14 cellular contexts compared by ENCODE assay signal in genomic region chr7:3461923-3462322, GRCh38.
DNase-seq lines count a peak whose midpoint lies in the region; ATAC-seq and TF ChIP-seq lines count a peak whose summit lies in the region.
"Had no signal": no experiment of that assay in that cellular context is flagged by ENCODE, and none has a peak within 500 bp of the region (broad histone marks: within the 10 kb centered on the region; RNA-seq: fewer than 3 reads in every experiment).

No MANE protein-coding gene starts in this region.

- 98% methylated on average over 7 of the region's 8 CpGs for WGBS in mesenchymal stem cell
- WGBS in heart right ventricle, 2 donors = 84 to 91% methylated on average over 8 of the region's 8 CpGs

- peak overlapping the region; percentile 69 for H3K4me3 Mint-ChIP-seq in T-helper 2 cell treated with Interferon-gamma antibody and Interleukin-4, amounts not matched to agents 5 μg/mL and 100 μg/mL, for 36 hours
- peak overlapping the region; percentile 21 to 92 (median 81) for H3K4me3 Mint-ChIP-seq in naive thymus-derived CD4-positive, alpha-beta T cell

- H3K27me3 ChIP-seq in naive thymus-derived CD4-positive, alpha-beta T cell (ENCODE audit: control insufficient read depth in 2 of 2, insufficient read depth in 2 of 2, low read length in 2 of 2) = no peaks in the 10 kb centered on the region
- no peaks in the 10 kb centered on the region for H3K27me3 ChIP-seq in mesenchymal stem cell (ENCODE audit: control insufficient read depth in 1 of 2, insufficient read depth in 1 of 2, low read length in 2 of 2)
- no peaks in the 10 kb centered on the region for H3K27me3 ChIP-seq in heart right ventricle
- H3K27me3 ChIP-seq: gastrocnemius medialis had no signal

- no peak overlapping the region for H2BK5ac ChIP-seq in mesenchymal stem cell (ENCODE audit: low read depth, low read length, poor library complexity, severe bottlenecking)

- peak; percentile 96 for ATAC-seq in naive thymus-derived CD4-positive, alpha-beta T cell
- ATAC-seq in heart right ventricle = no peak
- ATAC-seq in SK-N-SH treated with all-trans-retinoic acid at 6 μM for 48 hours = no peak
- ATAC-seq in GM19395 (IDR thresholded peaks at IDR 0.05; ENCODE audit: unreplicated experiment) = no peak
- ATAC-seq: gastrocnemius medialis, left ventricle myocardium superior had no signal

- H3K4me2 ChIP-seq in mesenchymal stem cell (ENCODE audit: low read length, poor library complexity, severe bottlenecking) = no peak overlapping the region

- no peak overlapping the region for H2AFZ ChIP-seq in mesenchymal stem cell (ENCODE audit: low read depth, low read length)

- H3K4me1 ChIP-seq in naive thymus-derived CD4-positive, alpha-beta T cell (ENCODE audit: control insufficient read depth in 2 of 2, insufficient read depth in 2 of 2, low read length in 2 of 2) = peaks cover 15 to 45% of the 10 kb centered on the region in 2 donors
- H3K4me1 ChIP-seq in mesenchymal stem cell (ENCODE audit: control insufficient read depth, insufficient read depth, low read depth, low read length) = peaks cover under 1% of the 10 kb centered on the region
- no peaks in the 10 kb centered on the region for H3K4me1 ChIP-seq in heart right ventricle
- H3K4me1 ChIP-seq: gastrocnemius medialis had no signal

- peaks cover 25% of the 10 kb centered on the region for H3K4me1 Mint-ChIP-seq in T-helper 2 cell treated with Interferon-gamma antibody and Interleukin-4, amounts not matched to agents 5 μg/mL and 100 μg/mL, for 36 hours (ENCODE audit: low read depth)
- peaks cover 20 to 90% (median 77%) of the 10 kb centered on the region in 7 donors for H3K4me1 Mint-ChIP-seq in naive thymus-derived CD4-positive, alpha-beta T cell

- H3K27me3 Mint-ChIP-seq in T-helper 2 cell treated with Interferon-gamma antibody and Interleukin-4, amounts not matched to agents 5 μg/mL and 100 μg/mL, for 36 hours (ENCODE audit: low read depth) = no peaks in the 10 kb centered on the region
- H3K27me3 Mint-ChIP-seq in naive thymus-derived CD4-positive, alpha-beta T cell = no peaks in the 10 kb centered on the region

- intact Hi-C loops in naive thymus-derived CD4-positive, alpha-beta T cell (cut with micrococcal nuclease) = loop anchor here (1.0 to 10.0 kb wide), 9 partner anchors 9 to 597 kb away; partner anchors contain the start of genes CARD11 (in 1 of the 2) and SDK1 (in 1 of the 2)
- intact Hi-C loops in heart right ventricle (cut with DNase I) = no loop called here

- CTCF ChIA-PET in naive thymus-derived CD4-positive, alpha-beta T cell (lab: Charles Lee) = interaction anchor here (0.6 kb wide), 1 partner anchor 360 kb away, joined by 4 read pairs; no protein-coding TSS in a partner anchor

- no peak overlapping the region for H2BK120ac ChIP-seq in mesenchymal stem cell (ENCODE audit: low read depth, low read length)

- H3K23ac ChIP-seq in mesenchymal stem cell (ENCODE audit: low read length in 2 of 2) = no peak overlapping the region

- H2AK5ac ChIP-seq in mesenchymal stem cell (ENCODE audit: low read length, severe bottlenecking) = no peak overlapping the region

- H3K9me3 Mint-ChIP-seq in T-helper 2 cell treated with Interferon-gamma antibody and Interleukin-4, amounts not matched to agents 5 μg/mL and 100 μg/mL, for 36 hours = peaks cover 10% of the 10 kb centered on the region
- H3K9me3 Mint-ChIP-seq in naive thymus-derived CD4-positive, alpha-beta T cell = peaks cover 0 to 14% (median 2%) of the 10 kb centered on the region in 11 donors

- peak overlapping the region; percentile 19 for H3K4me3 ChIP-seq in naive thymus-derived CD4-positive, alpha-beta T cell (ENCODE audit: low read length)
- no peak overlapping the region for H3K4me3 ChIP-seq in mesenchymal stem cell (ENCODE audit: insufficient read depth in 1 of 2, low read depth in 1 of 2, low read length in 2 of 2)
- no peak overlapping the region for H3K4me3 ChIP-seq in heart right ventricle
- H3K4me3 ChIP-seq: gastrocnemius medialis, thoracic aorta had no signal

- POLR2A ChIA-PET in naive thymus-derived CD4-positive, alpha-beta T cell (lab: Charles Lee) = interaction anchor here (0.9 to 1.3 kb wide), 2 partner anchors 9 to 11 kb away, joined by 3 read pairs; no protein-coding TSS in a partner anchor

- no peak overlapping the region for H3K18ac ChIP-seq in mesenchymal stem cell (ENCODE audit: low read depth in 1 of 2, low read length in 2 of 2)

- H2BK15ac ChIP-seq in mesenchymal stem cell (ENCODE audit: low read depth, poor library complexity, severe bottlenecking) = no peak overlapping the region

- peaks cover 3% of the 10 kb centered on the region for H3K36me3 Mint-ChIP-seq in T-helper 2 cell treated with Interferon-gamma antibody and Interleukin-4, amounts not matched to agents 5 μg/mL and 100 μg/mL, for 36 hours (ENCODE audit: low read depth)
- H3K36me3 Mint-ChIP-seq in naive thymus-derived CD4-positive, alpha-beta T cell = peaks cover 0 to 16% (median 0%) of the 10 kb centered on the region in 5 donors

- H2BK12ac ChIP-seq in mesenchymal stem cell (ENCODE audit: low read length in 2 of 2) = no peak overlapping the region

- peak overlapping the region; percentile 70 for H3K27ac ChIP-seq in naive thymus-derived CD4-positive, alpha-beta T cell (ENCODE audit: low read depth, low read length)
- H3K27ac ChIP-seq in mesenchymal stem cell (ENCODE audit: low read length, poor library complexity, severe bottlenecking) = no peak overlapping the region
- H3K27ac ChIP-seq in heart right ventricle = no peak overlapping the region
- H3K27ac ChIP-seq: C4-2B, gastrocnemius medialis, thoracic aorta, WERI-Rb-1 had no signal

- peak overlapping the region; percentile 75 for H3K27ac Mint-ChIP-seq in T-helper 2 cell treated with Interferon-gamma antibody and Interleukin-4, amounts not matched to agents 5 μg/mL and 100 μg/mL, for 36 hours
- H3K27ac Mint-ChIP-seq in naive thymus-derived CD4-positive, alpha-beta T cell = peak overlapping the region; percentile 76 to 96 (median 93)

- no peaks in the 10 kb centered on the region for H3K36me3 ChIP-seq in naive thymus-derived CD4-positive, alpha-beta T cell (ENCODE audit: control insufficient read depth in 2 of 3, insufficient read depth in 3 of 3, low read length in 3 of 3)
- H3K36me3 ChIP-seq in mesenchymal stem cell (ENCODE audit: control insufficient read depth in 1 of 2, insufficient read depth in 2 of 2, low read depth in 1 of 2, low read length in 2 of 2) = no peaks in the 10 kb centered on the region
- H3K36me3 ChIP-seq in heart right ventricle = no peaks in the 10 kb centered on the region
- H3K36me3 ChIP-seq: gastrocnemius medialis, thoracic aorta, WERI-Rb-1 had no signal

- no peak overlapping the region for H3K9ac ChIP-seq in mesenchymal stem cell (ENCODE audit: low read length)

- H3K79me1 ChIP-seq in mesenchymal stem cell (replicated peaks; ENCODE audit: low read length, poor library complexity, severe bottlenecking) = peaks cover 8% of the 10 kb centered on the region

- no peak overlapping the region for H4K91ac ChIP-seq in mesenchymal stem cell (ENCODE audit: low read length)

- H4K8ac ChIP-seq in mesenchymal stem cell (ENCODE audit: low read length) = no peak overlapping the region

- no peaks in the 10 kb centered on the region for H3K9me3 ChIP-seq in naive thymus-derived CD4-positive, alpha-beta T cell (ENCODE audit: control insufficient read depth in 2 of 3, low read length in 3 of 3)
- H3K9me3 ChIP-seq in mesenchymal stem cell (ENCODE audit: control insufficient read depth, low read length) = peaks cover 7% of the 10 kb centered on the region
- H3K9me3 ChIP-seq in heart right ventricle = no peaks in the 10 kb centered on the region
- H3K9me3 ChIP-seq: gastrocnemius medialis, thoracic aorta had no signal

- no peak overlapping the region for H3K4ac ChIP-seq in mesenchymal stem cell (ENCODE audit: low read depth in 1 of 2, low read length in 2 of 2)

- TF ChIP-seq CTCF in heart right ventricle (IDR thresholded peaks at IDR 0.05) = no peak

- peak; percentile 74 for DNase-seq in T-helper 2 cell treated with Interferon-gamma antibody and Interleukin-4, amounts not matched to agents 5 μg/mL and 100 μg/mL, for 36 hours (ENCODE audit: low spot score)
- peak; percentile 42 for DNase-seq in activated T-cell treated with anti-CD3 and anti-CD28 coated beads for 48 hours (ENCODE audit: low read depth)
- DNase-seq in naive thymus-derived CD4-positive, alpha-beta T cell = peak; percentile 11 to 91 (median 86)
- DNase-seq in stimulated activated CD8-positive, alpha-beta memory T cell treated with anti-CD3 and anti-CD28 coated beads, Interleukin-4, amount 100 ng/mL, for 24 hours (ENCODE audit: low read depth) = peak; percentile 29
- DNase-seq in mesenchymal stem cell = no peak
- DNase-seq in heart right ventricle = no peak
- DNase-seq: cortex of kidney, gastrocnemius medialis, left ventricle myocardium superior, WERI-Rb-1 had no signal

- no peak overlapping the region for H3K14ac ChIP-seq in mesenchymal stem cell (ENCODE audit: low read length in 2 of 2)

TF ChIP-seq in SK-N-SH treated with all-trans-retinoic acid at 6 μM for 48 hours, 23 proteins besides CTCF, POLR2A, EP300 and RAD21 (continues in another document):
- TF ChIP-seq POU6F1 (CRISPR knock-in tag; IDR thresholded peaks at IDR 0.05; ENCODE audit: borderline replicate concordance, low read depth) = no peak
- TF ChIP-seq SNAI2 (CRISPR knock-in tag; IDR thresholded peaks at IDR 0.05) = no peak
- TF ChIP-seq RARB (CRISPR knock-in tag; IDR thresholded peaks at IDR 0.05) = no peak
- no peak for TF ChIP-seq CREB5 (CRISPR knock-in tag; IDR thresholded peaks at IDR 0.05; ENCODE audit: low read depth)

Comparison
In these comparisons a context has a peak if more than half of its experiments do, and no peak if none do; other contexts are left out.
1. DNase-seq: peak in T-helper 2 cell treated with Interferon-gamma antibody and Interleukin-4, amounts not matched to agents 5 μg/mL and 100 μg/mL, for 36 hours (single experiment), activated T-cell treated with anti-CD3 and anti-CD28 coated beads for 48 hours (single experiment), naive thymus-derived CD4-positive, alpha-beta T cell (9 of 9) and stimulated activated CD8-positive, alpha-beta memory T cell treated with anti-CD3 and anti-CD28 coated beads, Interleukin-4, amount 100 ng/mL, for 24 hours (single experiment); none in mesenchymal stem cell (single experiment) and heart right ventricle (0 of 2).
2. intact Hi-C loops: an anchor here in naive thymus-derived CD4-positive, alpha-beta T cell (1.0 to 10.0 kb wide); none called in heart right ventricle.